Comparison of ENCODE assay signal across 8 cellular contexts in the genomic region with DNA sequence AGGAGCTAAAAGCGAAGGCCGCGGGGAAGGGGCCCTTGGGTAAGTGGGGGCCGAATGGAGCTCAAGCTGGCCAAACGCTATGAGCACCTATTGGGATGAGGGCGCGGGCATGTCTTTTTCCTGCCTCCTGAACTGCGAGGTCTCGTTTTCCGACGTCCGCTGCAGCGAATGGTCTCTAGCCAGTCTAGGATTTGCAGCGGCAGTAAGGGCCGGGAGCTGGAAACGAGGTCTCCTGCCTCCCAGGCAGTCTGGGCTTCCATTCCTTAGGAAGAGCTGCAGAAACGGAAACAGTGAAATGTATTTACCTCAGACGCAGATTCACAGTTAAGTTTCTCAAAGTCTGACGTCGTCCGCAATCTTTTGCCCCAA. TPM values are rescaled to one million over a fixed set of nuclear protein-coding genes. Genes with fewer than 3 reads are reported as not detected.
A peak's percentile ranks its signal among the peaks of the same experiment; 100 is the strongest.
DNase-seq lines count a peak whose midpoint lies in the region; ATAC-seq and TF ChIP-seq lines count a peak whose summit lies in the region.

No MANE protein-coding gene starts in this region.

- no peak overlapping the region for H2BK12ac ChIP-seq in neuronal stem cell (ENCODE audit: low read length)

- H2AFZ ChIP-seq in neuronal stem cell (ENCODE audit: low read length): peak overlapping the region; percentile 85

- ATAC-seq in HG02610 (IDR thresholded peaks at IDR 0.05; ENCODE audit: unreplicated experiment): no peak
- ATAC-seq in GM21737 (IDR thresholded peaks at IDR 0.05; ENCODE audit: unreplicated experiment): no peak

- peaks cover 7% of the 10 kb centered on the region for H3K79me1 ChIP-seq in neuronal stem cell (ENCODE audit: low read depth, low read length)

- WGBS in esophagus, 2 donors: 1 to 2% methylated on average over 21 of the region's 21 CpGs
- WGBS in neuronal stem cell (ENCODE audit: extremely low coverage in 2 of 2, insufficient read length in 2 of 2, insufficient replicate concordance in 1 of 2), 2 donors: no CpG with 5 or more reads among the region's 21 CpGs

- no peak overlapping the region for H2BK120ac ChIP-seq in neuronal stem cell (ENCODE audit: low read depth, low read length)

- no peak overlapping the region for H4K8ac ChIP-seq in neuronal stem cell (ENCODE audit: low read depth, low read length)

- POLR2A ChIA-PET in RWPE1 (lab: Yijun Ruan, JAX; ENCODE audit: low non-redundant PET): no interaction called here

- H3K36me3 ChIP-seq in esophagus (ENCODE audit: control insufficient read depth in 2 of 2, insufficient read depth in 2 of 2, low read length in 1 of 2) (peaks cover 3 to 12% of the 10 kb centered on the region in 2 donors), neuronal stem cell (replicated peaks in 1 of 2; ENCODE audit: control insufficient read depth in 2 of 2, insufficient read depth in 2 of 2, low read length in 2 of 2) (peaks cover 8 to 36% of the 10 kb centered on the region in 2 donors)

- H2BK5ac ChIP-seq in neuronal stem cell (ENCODE audit: low read length): no peak overlapping the region

- H3K27ac ChIP-seq in RWPE1: peak overlapping the region; percentile 86
- H3K27ac ChIP-seq in esophagus (ENCODE audit: low read depth in 2 of 2, low read length in 1 of 2): peak overlapping the region; percentile 95 to 96
- H3K27ac ChIP-seq in neuronal stem cell (replicated peaks; ENCODE audit: low read length): no peak overlapping the region

- H2AK5ac ChIP-seq in neuronal stem cell (ENCODE audit: low read depth, low read length): no peak overlapping the region

- H3K27me3 ChIP-seq in esophagus (ENCODE audit: control insufficient read depth in 1 of 2, insufficient read depth in 2 of 2, low read length in 2 of 2): no peaks in the 10 kb centered on the region
- H3K27me3 ChIP-seq in neuronal stem cell (ENCODE audit: control insufficient read depth in 3 of 3, insufficient read depth in 3 of 3, low read depth in 1 of 3, low read length in 3 of 3): no peaks in the 10 kb centered on the region

- no peak overlapping the region for H4K91ac ChIP-seq in neuronal stem cell (ENCODE audit: low read depth, low read length, poor library complexity)

- H3K18ac ChIP-seq in neuronal stem cell (ENCODE audit: low read length): peak overlapping the region; percentile 35

- H3K4ac ChIP-seq in neuronal stem cell (ENCODE audit: low read length): no peak overlapping the region

- H3K4me3 ChIP-seq in esophagus (ENCODE audit: low read depth in 1 of 2, low read length in 2 of 2) (peak overlapping the region; percentile 66 to 84), neuronal stem cell (ENCODE audit: low read length in 2 of 2) (peak overlapping the region; percentile 78 to 93)

- H3K4me1 ChIP-seq in esophagus (ENCODE audit: control insufficient read depth in 2 of 2, insufficient read depth in 2 of 2, low read length in 1 of 2): peaks cover under 1 to 2% of the 10 kb centered on the region in 2 donors
- peaks cover 2 to 6% of the 10 kb centered on the region in 2 donors for H3K4me1 ChIP-seq in neuronal stem cell (ENCODE audit: control insufficient read depth in 2 of 2, insufficient read depth in 1 of 2, low read depth in 1 of 2, low read length in 2 of 2)

- peak overlapping the region; percentile 81 for H3K4me2 ChIP-seq in neuronal stem cell (ENCODE audit: insufficient read depth, low read length, poor library complexity, severe bottlenecking)

- peak overlapping the region; percentile 94 for H3K23ac ChIP-seq in neuronal stem cell (ENCODE audit: low read depth, low read length, poor library complexity)

- CTCF ChIA-PET in RWPE1 (lab: Yijun Ruan, JAX): interaction anchor here (0.6 kb wide), 1 partner anchor 176 kb away, joined by 5 read pairs; no protein-coding TSS in a partner anchor

- peak; percentile 15 for DNase-seq in NCI-H146 (lab: John Stamatoyannopoulos, UW)
- DNase-seq in NCI-H146 treated with DMSO at 0.1 percent for 48 hours (lab: John Stamatoyannopoulos, UW; ENCODE audit: unreplicated experiment): no peak
- no peak for DNase-seq in RWPE1 (ENCODE audit: low spot score)
- DNase-seq in neuronal stem cell (ENCODE audit: low spot score): no peak
- DNase-seq in KG1 (lab: John Stamatoyannopoulos, UW): no peak

- H3K9me3 ChIP-seq in esophagus (ENCODE audit: control insufficient read depth in 2 of 2, insufficient read depth in 1 of 2, low read depth in 1 of 2, low read length in 1 of 2) (no peaks in the 10 kb centered on the region), neuronal stem cell (replicated peaks in 1 of 2; ENCODE audit: control insufficient read depth in 2 of 2, insufficient read depth in 1 of 2, low read depth in 1 of 2, low read length in 2 of 2) (no peaks in the 10 kb centered on the region)

- no peak for TF ChIP-seq CTCF in RWPE1 (conservative IDR thresholded peaks at IDR 0.05; ENCODE audit: low read depth)

- H3K9ac ChIP-seq in neuronal stem cell (ENCODE audit: low read depth, low read length, poor library complexity): peak overlapping the region; percentile 100

- H2BK15ac ChIP-seq in neuronal stem cell (ENCODE audit: low read length): no peak overlapping the region

- peak overlapping the region; percentile 92 for H3K14ac ChIP-seq in neuronal stem cell (ENCODE audit: low read length)

RNA-seq across cellular contexts. Expression of gene TMA7, which starts 0.5 kb away (rescaled TPM):
- 100 to 1,000 TPM; 364 to 613 TPM for polyA plus RNA-seq in esophagus
- polyA plus RNA-seq in neuronal stem cell (2013, experiment 1 of 2): 841 TPM
- 834 TPM for polyA plus RNA-seq in neuronal stem cell (2013, experiment 2 of 2)

RNA-seq across cellular contexts. Expression of gene CCDC51, which starts 0.7 kb away (rescaled TPM):
- polyA plus RNA-seq in esophagus: 10 to 100 TPM in 1 of 2 donors, 1 to 10 TPM in 1; 7.0 to 15.5 TPM
- 11.8 TPM for polyA plus RNA-seq in neuronal stem cell (2013, experiment 1 of 2)
- polyA plus RNA-seq in neuronal stem cell (2013, experiment 2 of 2): 12.2 TPM

RNA-seq across cellular contexts. Expression of gene ATRIP, which starts 6.0 kb away (rescaled TPM):
- polyA plus RNA-seq in esophagus: 1 to 10 TPM; 4.9 to 5.7 TPM
- 12.1 TPM for polyA plus RNA-seq in neuronal stem cell (2013, experiment 1 of 2)
- 12.0 TPM for polyA plus RNA-seq in neuronal stem cell (2013, experiment 2 of 2)

RNA-seq across cellular contexts. Expression of gene PLXNB1, which starts 10.7 kb away (rescaled TPM):
- 100 to 1,000 TPM in 1 of 2 donors, 10 to 100 TPM in 1; 73.4 to 298 TPM for polyA plus RNA-seq in esophagus
- 99.5 TPM for polyA plus RNA-seq in neuronal stem cell (2013, experiment 1 of 2)
- polyA plus RNA-seq in neuronal stem cell (2013, experiment 2 of 2): 94.2 TPM
